In genomic region chr19:6503407-6504201, GRCh38 we compare ENCODE assay signal across 1 cellular context.
TF ChIP-seq lines count a peak whose summit lies in the region.

No MANE protein-coding gene starts in this region.

TF ChIP-seq in K562, 482 proteins besides CTCF, POLR2A, EP300 and RAD21 (continues in another document):
- no peak for TF ChIP-seq HMG20A (CRISPR knock-in tag; conservative IDR thresholded peaks at IDR 0.05)
- no peak for TF ChIP-seq KDM2B (CRISPR knock-in tag; IDR thresholded peaks at IDR 0.05)
- TF ChIP-seq E2F6 (IDR thresholded peaks at IDR 0.05; ENCODE audit: borderline replicate concordance in 1 of 2, extremely low read depth in 1 of 2, insufficient read depth in 1 of 2, insufficient read length in 1 of 2, low read depth in 1 of 2, low read length in 1 of 2, poor library complexity in 1 of 2, severe bottlenecking in 1 of 2), result peak in 1 of 2 experiments; percentile 58
- no peak for TF ChIP-seq BHLHE40 (IDR thresholded peaks at IDR 0.05; ENCODE audit: low read length)
- peak; percentile 31; the same call in 1 of the 2 replicates for TF ChIP-seq MYC (IDR thresholded peaks at IDR 0.05; ENCODE audit: low read depth, low read length)
- TF ChIP-seq MYC (CRISPR knock-in tag; IDR thresholded peaks at IDR 0.05; ENCODE audit: borderline replicate concordance, low read depth), result no peak
- TF ChIP-seq ZNF197 (CRISPR knock-in tag; IDR thresholded peaks at IDR 0.05; ENCODE audit: low read depth), result no peak
- TF ChIP-seq ZBTB11 (CRISPR knock-in tag; IDR thresholded peaks at IDR 0.05), result no peak
- TF ChIP-seq ZBTB8A (IDR thresholded peaks at IDR 0.05; ENCODE audit: partially characterized antibody), result no peak
- TF ChIP-seq EP400 (IDR thresholded peaks at IDR 0.05), result peak; percentile 30; the same call in 1 of the 2 replicates
- no peak for TF ChIP-seq ZNF431 (CRISPR knock-in tag; IDR thresholded peaks at IDR 0.05)
- no peak for TF ChIP-seq CHD7 (IDR thresholded peaks at IDR 0.05; ENCODE audit: low read depth, low read length)
- no peak for TF ChIP-seq LCOR (CRISPR knock-in tag; IDR thresholded peaks at IDR 0.05)
- no peak for TF ChIP-seq XRCC5 (IDR thresholded peaks at IDR 0.05; ENCODE audit: low read depth, low read length)
- peak; percentile 55 for TF ChIP-seq ZNF592 (IDR thresholded peaks at IDR 0.05)
- TF ChIP-seq ESRRA (IDR thresholded peaks at IDR 0.05; ENCODE audit: borderline replicate concordance, low read depth), result peak; percentile 74
- no peak for TF ChIP-seq RNF2 (IDR thresholded peaks at IDR 0.05)
- no peak for TF ChIP-seq COPS2 (conservative IDR thresholded peaks at IDR 0.05)
- no peak for TF ChIP-seq ZSCAN32 (CRISPR knock-in tag; IDR thresholded peaks at IDR 0.05)
- no peak for TF ChIP-seq KAT7 (CRISPR knock-in tag; IDR thresholded peaks at IDR 0.05; ENCODE audit: borderline replicate concordance)
- TF ChIP-seq NONO (IDR thresholded peaks at IDR 0.05; ENCODE audit: low read depth in 2 of 2, low read length in 1 of 2), result no peak
- no peak for TF ChIP-seq PHF8 (IDR thresholded peaks at IDR 0.05; ENCODE audit: borderline replicate concordance, low read length)
- no peak for TF ChIP-seq ERF (CRISPR knock-in tag; IDR thresholded peaks at IDR 0.05)
- no peak for TF ChIP-seq CBFB (CRISPR knock-in tag; IDR thresholded peaks at IDR 0.05)
- no peak for TF ChIP-seq ZNF668 (CRISPR knock-in tag; IDR thresholded peaks at IDR 0.05)
- TF ChIP-seq YY1 (IDR thresholded peaks at IDR 0.05; ENCODE audit: borderline replicate concordance in 1 of 3, control insufficient read depth in 1 of 3, extremely low read depth in 1 of 3, insufficient read depth in 3 of 3, insufficient read length in 1 of 3, insufficient replicate concordance in 2 of 3, low read depth in 1 of 3, low read length in 2 of 3), result peak in 1 of 3 experiments; percentile 60
- TF ChIP-seq ETV5 (CRISPR knock-in tag; IDR thresholded peaks at IDR 0.05; ENCODE audit: low read depth), result no peak
- TF ChIP-seq SFPQ (IDR thresholded peaks at IDR 0.05; ENCODE audit: low read depth, low read length), result no peak
- no peak for TF ChIP-seq CTCFL (IDR thresholded peaks at IDR 0.05; ENCODE audit: borderline replicate concordance, insufficient read depth, low read depth, low read length, poor library complexity, severe bottlenecking)
